Comparison of ENCODE assay signal across 17 cellular contexts in the genomic region with DNA sequence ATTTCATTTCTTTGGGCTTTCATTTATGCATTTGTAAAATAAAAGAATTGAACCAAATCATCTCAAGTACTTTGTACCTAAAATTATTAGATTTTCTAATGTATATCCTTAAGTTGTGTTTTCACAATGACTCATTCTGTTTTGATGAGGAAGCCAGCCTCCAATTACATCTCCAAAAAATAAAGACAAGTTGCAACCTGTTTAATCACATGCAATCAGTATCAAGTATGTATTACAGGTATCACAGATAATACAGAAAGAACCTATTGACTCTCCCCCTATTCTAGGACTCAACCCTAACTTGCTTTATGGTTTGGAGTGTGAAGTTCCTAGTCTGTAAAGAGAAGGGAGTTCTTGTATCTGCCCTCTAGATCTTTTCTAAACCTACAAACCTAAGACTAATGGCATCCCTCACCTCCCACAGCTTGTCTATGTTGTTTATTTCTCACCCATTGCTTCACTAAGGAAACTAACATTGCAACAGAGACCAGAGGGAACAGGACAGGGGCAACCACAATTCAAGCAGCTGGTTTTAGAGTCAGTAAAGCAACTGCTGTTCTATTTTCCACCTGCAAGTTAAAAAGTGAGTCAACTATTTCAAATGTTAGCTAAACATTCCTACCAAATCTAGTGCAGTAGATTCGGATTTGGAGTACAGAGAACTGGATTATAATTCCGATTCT.
DNase-seq lines count a peak whose midpoint lies in the region; ATAC-seq and TF ChIP-seq lines count a peak whose summit lies in the region.
"Had no signal": no experiment of that assay in that cellular context is flagged by ENCODE, and none has a peak within 500 bp of the region (broad histone marks: within the 10 kb centered on the region; RNA-seq: fewer than 3 reads in every experiment).

No MANE protein-coding gene starts in this region.

- H3K36me3 ChIP-seq in SJSA1, result no peaks in the 10 kb centered on the region
- H3K36me3 ChIP-seq: stomach had no signal

- ATAC-seq in GM18868 (IDR thresholded peaks at IDR 0.05; ENCODE audit: unreplicated experiment), result no peak
- ATAC-seq: activated naive CD8-positive, alpha-beta T cell treated with anti-CD3 and anti-CD28 coated beads, Interleukin-2, amount 50 U/mL, for 24 hours; HCT116; natural killer cell treated with Interleukin-12 subunit alpha and Interleukin-12 subunit beta and Interleukin-15 and Interleukin-18, amount 100 ng/mL, for 72 hours; sciatic nerve had no signal

- no peak for TF ChIP-seq CTCF in AG09319 (IDR thresholded peaks at IDR 0.05; ENCODE audit: low read depth, low read length)
- TF ChIP-seq CTCF in HFFc6 (IDR thresholded peaks at IDR 0.05), result no peak
- no peak for TF ChIP-seq CTCF in lower leg skin (IDR thresholded peaks at IDR 0.05)

- TF ChIP-seq POLR2A in lower leg skin (IDR thresholded peaks at IDR 0.05), result no peak

- DNase-seq in AG09319 (ENCODE audit: extremely low read depth, low read depth) (peak; percentile 7), HFFc6 (peak; percentile 59), SJSA1 (ENCODE audit: low read depth in 1 of 2, low spot score in 2 of 2) (peak in 1 of 2 experiments; percentile 18), glomerular visceral epithelial cell (ENCODE audit: extremely low spot score) (peak; percentile 2), SIG-M5 (lab: John Stamatoyannopoulos, UW) (no peak), lower leg skin (ENCODE audit: low spot score in 2 of 2) (no peak), foreskin melanocyte (no peak)
- DNase-seq: activated B cell treated with CpG ODN at 0.5 μM for 24 hours; activated CD8-positive, alpha-beta memory T cell treated with anti-CD3 and anti-CD28 coated beads, Interleukin-2, amount 50 U/mL, for 48 hours; activated naive CD8-positive, alpha-beta T cell treated with anti-CD3 and anti-CD28 coated beads, Interleukin-2, amount 50 U/mL, for 24 hours; dermis blood vessel endothelial cell; stomach had no signal

- no peaks in the 10 kb centered on the region for H3K36me3 Mint-ChIP-seq in HFFc6 (ENCODE audit: low read depth)
- H3K36me3 Mint-ChIP-seq: CD14-positive monocyte; natural killer cell treated with Interleukin-12 subunit alpha and Interleukin-12 subunit beta and Interleukin-15 and Interleukin-18, amount 100 ng/mL, for 72 hours had no signal

- H3K4me1 ChIP-seq in SJSA1 (replicated peaks), result peaks cover 43% of the 10 kb centered on the region

- H3K4me3 Mint-ChIP-seq in HFFc6, result no peak overlapping the region
- H3K4me3 Mint-ChIP-seq: activated B cell treated with CpG ODN at 0.5 μM for 24 hours; activated naive CD8-positive, alpha-beta T cell treated with anti-CD3 and anti-CD28 coated beads, Interleukin-2, amount 50 U/mL, for 24 hours; CD14-positive monocyte; natural killer cell treated with Interleukin-12 subunit alpha and Interleukin-12 subunit beta and Interleukin-15 and Interleukin-18, amount 100 ng/mL, for 72 hours had no signal

- no peaks in the 10 kb centered on the region for H3K9me3 Mint-ChIP-seq in HFFc6
- H3K9me3 Mint-ChIP-seq: activated B cell treated with CpG ODN at 0.5 μM for 24 hours; activated naive CD8-positive, alpha-beta T cell treated with anti-CD3 and anti-CD28 coated beads, Interleukin-2, amount 50 U/mL, for 24 hours had no signal

- H3K27ac Mint-ChIP-seq in HFFc6, result peak overlapping the region; percentile 55
- H3K27ac Mint-ChIP-seq: activated B cell treated with CpG ODN at 0.5 μM for 24 hours; activated naive CD8-positive, alpha-beta T cell treated with anti-CD3 and anti-CD28 coated beads, Interleukin-2, amount 50 U/mL, for 24 hours; CD14-positive monocyte; natural killer cell treated with Interleukin-12 subunit alpha and Interleukin-12 subunit beta and Interleukin-15 and Interleukin-18, amount 100 ng/mL, for 72 hours had no signal

- peak overlapping the region; percentile 76 for H3K27ac ChIP-seq in SJSA1
- H3K27ac ChIP-seq: stomach had no signal

- H3K4me3 ChIP-seq in SJSA1, result no peak overlapping the region
- H3K4me3 ChIP-seq in lower leg skin (ENCODE audit: low read depth, poor library complexity, severe bottlenecking), result no peak overlapping the region
- H3K4me3 ChIP-seq: stomach had no signal

- intact Hi-C loops in lower leg skin (cut with DNase I; ENCODE audit: low total_unique reads), result no loop called here

- H3K27me3 ChIP-seq in SJSA1 (replicated peaks), result no peaks in the 10 kb centered on the region
- H3K27me3 ChIP-seq: stomach had no signal

- H3K27me3 Mint-ChIP-seq in HFFc6 (ENCODE audit: insufficient read depth), result no peaks in the 10 kb centered on the region
- H3K27me3 Mint-ChIP-seq: activated B cell treated with CpG ODN at 0.5 μM for 24 hours; activated naive CD8-positive, alpha-beta T cell treated with anti-CD3 and anti-CD28 coated beads, Interleukin-2, amount 50 U/mL, for 24 hours had no signal

- no peaks in the 10 kb centered on the region for H3K9me3 ChIP-seq in SJSA1 (replicated peaks)
- H3K9me3 ChIP-seq: stomach had no signal

- WGBS in lower leg skin, 2 donors, result 73 to 86% methylated on average over 2 of the region's 2 CpGs

- peaks cover 58% of the 10 kb centered on the region for H3K4me1 Mint-ChIP-seq in HFFc6 (ENCODE audit: low read depth)
- H3K4me1 Mint-ChIP-seq: activated B cell treated with CpG ODN at 0.5 μM for 24 hours; activated naive CD8-positive, alpha-beta T cell treated with anti-CD3 and anti-CD28 coated beads, Interleukin-2, amount 50 U/mL, for 24 hours; CD14-positive monocyte had no signal

Comparison
In these comparisons a context has a peak if more than half of its experiments do, and no peak if none do; other contexts are left out.
1. DNase-seq: peak in AG09319 (single experiment), HFFc6 (single experiment) and glomerular visceral epithelial cell (single experiment); none in SIG-M5 (single experiment), lower leg skin (0 of 2) and foreskin melanocyte (single experiment).